Comparison of ENCODE assay signal across 18 cellular contexts in genomic region chr15:93583533-93583932, GRCh38.
DNase-seq lines count a peak whose midpoint lies in the region; TF ChIP-seq lines count a peak whose summit lies in the region.
"Had no signal": no experiment of that assay in that cellular context is flagged by ENCODE, and none has a peak within 500 bp of the region (broad histone marks: within the 10 kb centered on the region; RNA-seq: fewer than 3 reads in every experiment).

No MANE protein-coding gene starts in this region.

- H3K4me1 Mint-ChIP-seq in neural crest cell, result no peaks in the 10 kb centered on the region
- H3K4me1 Mint-ChIP-seq: B cell; CD4-positive, CD25-positive, alpha-beta regulatory T cell had no signal

- H3K36me3 Mint-ChIP-seq in neural crest cell (ENCODE audit: low read depth), result peaks cover 22% of the 10 kb centered on the region
- H3K36me3 Mint-ChIP-seq: CD4-positive, CD25-positive, alpha-beta regulatory T cell; CD8-positive, alpha-beta T cell had no signal

- peak; percentile 17 for DNase-seq in NCI-H82 (lab: John Stamatoyannopoulos, UW)
- DNase-seq in NCI-H82 treated with DMSO at 0.1 percent for 48 hours (lab: John Stamatoyannopoulos, UW; ENCODE audit: unreplicated experiment), result no peak
- peak in 1 of 2 experiments; percentile 17 for DNase-seq in SJCRH30
- DNase-seq in neural crest cell (ENCODE audit: low read depth, low spot score), result no peak
- no peak for DNase-seq in NCI-H345 treated with DMSO at 0.1 percent for 48 hours (lab: John Stamatoyannopoulos, UW; ENCODE audit: unreplicated experiment)
- no peak for DNase-seq in retina
- DNase-seq: Caco-2; CD4-positive, CD25-positive, alpha-beta regulatory T cell; CD8-positive, alpha-beta T cell; DMS153; DND-41; GOT3; HFFc6 had no signal

- H3K27ac ChIP-seq in SJCRH30, result peak overlapping the region; percentile 75
- H3K27ac ChIP-seq: 22Rv1, BLaER1, C4-2B had no signal

- peaks cover 15% of the 10 kb centered on the region for H3K9me3 Mint-ChIP-seq in neural crest cell

- H3K4me3 ChIP-seq in SJCRH30, result no peak overlapping the region
- H3K4me3 ChIP-seq: BLaER1, HAP-1 had no signal

- H3K27me3 ChIP-seq in SJCRH30, result no peaks in the 10 kb centered on the region
- H3K27me3 ChIP-seq: BLaER1 had no signal

- no peaks in the 10 kb centered on the region for H3K27me3 Mint-ChIP-seq in neural crest cell (ENCODE audit: low read depth)
- H3K27me3 Mint-ChIP-seq: B cell had no signal

- no peaks in the 10 kb centered on the region for H3K36me3 ChIP-seq in SJCRH30
- H3K36me3 ChIP-seq: BLaER1, HAP-1 had no signal

- no peak for TF ChIP-seq CTCF in neural crest cell (conservative IDR thresholded peaks at IDR 0.05)

- peak overlapping the region; percentile 5 for H3K27ac Mint-ChIP-seq in neural crest cell (ENCODE audit: unreplicated experiment)
- H3K27ac Mint-ChIP-seq: B cell; CD4-positive, CD25-positive, alpha-beta regulatory T cell; CD8-positive, alpha-beta T cell; HFFc6 had no signal

- H3K4me3 Mint-ChIP-seq in neural crest cell, result no peak overlapping the region
- H3K4me3 Mint-ChIP-seq: B cell; CD4-positive, CD25-positive, alpha-beta regulatory T cell; CD8-positive, alpha-beta T cell; HFFc6 had no signal

- peaks cover 8% of the 10 kb centered on the region for H3K9me3 ChIP-seq in SJCRH30 (replicated peaks)
- H3K9me3 ChIP-seq: Caco-2, HAP-1 had no signal

- H3K4me1 ChIP-seq in SJCRH30, result peaks cover 45% of the 10 kb centered on the region
- H3K4me1 ChIP-seq: Caco-2, HAP-1 had no signal
